8 cellular contexts compared by ENCODE assay signal in the genomic region with DNA sequence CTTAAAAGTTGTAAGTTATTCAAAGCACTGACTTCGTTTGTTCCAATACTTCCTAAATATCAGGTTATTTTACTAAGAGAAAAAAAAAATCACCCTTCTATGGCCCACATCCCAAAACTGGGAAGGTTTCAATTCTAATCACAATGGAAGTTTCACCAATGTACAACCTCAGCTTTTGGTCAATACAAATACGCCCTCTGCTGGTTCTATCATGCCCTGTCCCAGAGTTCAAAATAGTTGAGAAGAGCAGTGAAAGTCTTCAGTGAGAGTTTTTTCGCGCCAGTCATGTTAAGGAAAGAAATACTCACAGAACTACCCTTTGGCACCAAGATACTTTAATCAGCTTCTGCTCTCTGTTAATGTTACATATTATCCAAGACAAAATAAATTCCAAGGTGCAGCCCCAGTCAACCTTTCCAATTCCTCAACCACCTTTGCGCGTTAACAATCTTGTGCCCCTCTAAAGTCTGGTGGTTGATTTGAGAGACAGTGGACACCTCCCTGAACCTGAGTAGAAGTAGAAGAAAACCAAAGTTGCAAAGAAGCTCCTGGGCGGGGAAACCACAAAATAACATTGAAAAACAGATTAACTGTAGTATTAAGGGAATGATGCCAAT. TPM values are rescaled to one million over a fixed set of nuclear protein-coding genes. Genes with fewer than 3 reads are reported as not detected.
A peak's percentile ranks its signal among the peaks of the same experiment; 100 is the strongest.
DNase-seq lines count a peak whose midpoint lies in the region; ATAC-seq, FAIRE-seq and TF ChIP-seq lines count a peak whose summit lies in the region.

No MANE protein-coding gene starts in this region.

- TF ChIP-seq POLR2A in GM12892 (IDR thresholded peaks at IDR 0.05; ENCODE audit: low read depth, low read length): no peak

- ATAC-seq in GM18858 (IDR thresholded peaks at IDR 0.05; ENCODE audit: unreplicated experiment): no peak

- no peaks in the 10 kb centered on the region for H3K9me3 Mint-ChIP-seq in T-helper 2 cell treated with Interferon-gamma antibody and Interleukin-4, amounts not matched to agents 5 μg/mL and 100 μg/mL, for 36 hours

- DNase-seq in GM12892 (ENCODE audit: insufficient read length): no peak
- peak; percentile 62 for DNase-seq in NCI-H1694 treated with DMSO at 0.1 percent for 48 hours (lab: John Stamatoyannopoulos, UW)
- peak; percentile 35 for DNase-seq in T-helper 2 cell treated with Interferon-gamma antibody and Interleukin-4, amounts not matched to agents 5 μg/mL and 100 μg/mL, for 36 hours (ENCODE audit: low spot score)
- DNase-seq in T47D (ENCODE audit: low read depth in 1 of 2, low spot score in 1 of 2): peak; percentile 33 to 64
- peak; percentile 66 for DNase-seq in iris pigment epithelial cell (ENCODE audit: low read depth)
- DNase-seq in stimulated activated CD4-positive, alpha-beta T cell treated with anti-CD3 and anti-CD28 coated beads, Interleukin-1b, Interleukin-23, amount 100 ng/mL, for 48 hours: peak; percentile 42

- no peaks in the 10 kb centered on the region for H3K36me3 Mint-ChIP-seq in T-helper 2 cell treated with Interferon-gamma antibody and Interleukin-4, amounts not matched to agents 5 μg/mL and 100 μg/mL, for 36 hours (ENCODE audit: low read depth)

- H3K27me3 Mint-ChIP-seq in T-helper 2 cell treated with Interferon-gamma antibody and Interleukin-4, amounts not matched to agents 5 μg/mL and 100 μg/mL, for 36 hours (ENCODE audit: low read depth): no peaks in the 10 kb centered on the region

- no peaks in the 10 kb centered on the region for H3K4me1 Mint-ChIP-seq in T-helper 2 cell treated with Interferon-gamma antibody and Interleukin-4, amounts not matched to agents 5 μg/mL and 100 μg/mL, for 36 hours (ENCODE audit: low read depth)

- in situ Hi-C loops in T47D (cut with HindIII; ENCODE audit: low pct_unique_long_range_greater_than_20kb, low sequenced_read_pairs): no loop called here

- peak; percentile 94 for FAIRE-seq in A204.1 (lab: Jason Lieb, UNC)
- peak; percentile 61 for FAIRE-seq in GM12892 (lab: Jason Lieb, UNC)

- no peak overlapping the region for H3K4me3 Mint-ChIP-seq in T-helper 2 cell treated with Interferon-gamma antibody and Interleukin-4, amounts not matched to agents 5 μg/mL and 100 μg/mL, for 36 hours

- H3K27ac Mint-ChIP-seq in T-helper 2 cell treated with Interferon-gamma antibody and Interleukin-4, amounts not matched to agents 5 μg/mL and 100 μg/mL, for 36 hours: no peak overlapping the region

RNA-seq across cellular contexts. Expression of a gene that starts 59.9 kb away (rescaled TPM):
- 141 TPM for polyA plus RNA-seq in GM12892 (2012; ENCODE audit: missing spikeins)
